1 cellular context compared by ENCODE assay signal in the genomic region with DNA sequence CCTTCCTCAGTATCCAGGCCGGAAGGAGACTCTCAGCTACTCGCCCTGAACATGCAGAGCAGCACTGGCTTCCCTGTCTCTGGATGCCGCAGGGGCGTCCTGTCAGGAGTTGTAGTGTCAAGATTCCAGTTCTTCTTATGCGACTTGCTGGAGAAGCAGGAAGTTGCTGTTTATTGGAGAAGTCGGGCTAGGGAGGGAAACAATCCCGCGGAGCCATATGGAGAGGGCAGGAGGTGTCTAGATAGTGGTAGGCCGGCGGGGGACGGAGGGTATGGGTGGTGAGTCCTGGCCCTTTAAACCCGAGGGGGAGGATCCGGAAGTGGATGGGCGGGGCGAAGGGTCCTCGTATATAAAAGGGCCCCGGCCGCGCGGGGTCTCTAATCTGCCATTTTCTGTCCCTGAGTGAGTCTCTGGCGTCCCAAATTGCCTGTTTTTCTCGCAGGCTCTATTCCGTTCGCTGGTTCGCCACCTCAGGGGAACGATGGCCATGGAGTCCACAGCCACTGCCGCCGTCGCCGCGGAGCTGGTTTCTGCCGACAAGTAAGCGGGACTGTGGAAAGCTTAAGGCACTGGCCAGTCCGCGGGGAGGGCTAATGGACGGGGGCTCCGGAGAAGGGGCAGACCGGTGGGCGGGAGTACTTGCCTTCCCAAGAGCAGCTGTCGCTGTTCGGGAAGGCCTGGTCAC.
A peak's percentile ranks its signal among the peaks of the same experiment; 100 is the strongest.
TF ChIP-seq lines count a peak whose summit lies in the region.

A gene with protein sequence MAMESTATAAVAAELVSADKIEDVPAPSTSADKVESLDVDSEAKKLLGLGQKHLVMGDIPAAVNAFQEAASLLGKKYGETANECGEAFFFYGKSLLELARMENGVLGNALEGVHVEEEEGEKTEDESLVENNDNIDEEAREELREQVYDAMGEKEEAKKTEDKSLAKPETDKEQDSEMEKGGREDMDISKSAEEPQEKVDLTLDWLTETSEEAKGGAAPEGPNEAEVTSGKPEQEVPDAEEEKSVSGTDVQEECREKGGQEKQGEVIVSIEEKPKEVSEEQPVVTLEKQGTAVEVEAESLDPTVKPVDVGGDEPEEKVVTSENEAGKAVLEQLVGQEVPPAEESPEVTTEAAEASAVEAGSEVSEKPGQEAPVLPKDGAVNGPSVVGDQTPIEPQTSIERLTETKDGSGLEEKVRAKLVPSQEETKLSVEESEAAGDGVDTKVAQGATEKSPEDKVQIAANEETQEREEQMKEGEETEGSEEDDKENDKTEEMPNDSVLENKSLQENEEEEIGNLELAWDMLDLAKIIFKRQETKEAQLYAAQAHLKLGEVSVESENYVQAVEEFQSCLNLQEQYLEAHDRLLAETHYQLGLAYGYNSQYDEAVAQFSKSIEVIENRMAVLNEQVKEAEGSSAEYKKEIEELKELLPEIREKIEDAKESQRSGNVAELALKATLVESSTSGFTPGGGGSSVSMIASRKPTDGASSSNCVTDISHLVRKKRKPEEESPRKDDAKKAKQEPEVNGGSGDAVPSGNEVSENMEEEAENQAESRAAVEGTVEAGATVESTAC (plus strand): TSS at position 376 of the 685 bp plus-strand sequence. CDS start 106 bp downstream, at position 482.

TF ChIP-seq in GM23338, 12 proteins besides CTCF, POLR2A, EP300 and RAD21:
- TF ChIP-seq, protein P1, sequence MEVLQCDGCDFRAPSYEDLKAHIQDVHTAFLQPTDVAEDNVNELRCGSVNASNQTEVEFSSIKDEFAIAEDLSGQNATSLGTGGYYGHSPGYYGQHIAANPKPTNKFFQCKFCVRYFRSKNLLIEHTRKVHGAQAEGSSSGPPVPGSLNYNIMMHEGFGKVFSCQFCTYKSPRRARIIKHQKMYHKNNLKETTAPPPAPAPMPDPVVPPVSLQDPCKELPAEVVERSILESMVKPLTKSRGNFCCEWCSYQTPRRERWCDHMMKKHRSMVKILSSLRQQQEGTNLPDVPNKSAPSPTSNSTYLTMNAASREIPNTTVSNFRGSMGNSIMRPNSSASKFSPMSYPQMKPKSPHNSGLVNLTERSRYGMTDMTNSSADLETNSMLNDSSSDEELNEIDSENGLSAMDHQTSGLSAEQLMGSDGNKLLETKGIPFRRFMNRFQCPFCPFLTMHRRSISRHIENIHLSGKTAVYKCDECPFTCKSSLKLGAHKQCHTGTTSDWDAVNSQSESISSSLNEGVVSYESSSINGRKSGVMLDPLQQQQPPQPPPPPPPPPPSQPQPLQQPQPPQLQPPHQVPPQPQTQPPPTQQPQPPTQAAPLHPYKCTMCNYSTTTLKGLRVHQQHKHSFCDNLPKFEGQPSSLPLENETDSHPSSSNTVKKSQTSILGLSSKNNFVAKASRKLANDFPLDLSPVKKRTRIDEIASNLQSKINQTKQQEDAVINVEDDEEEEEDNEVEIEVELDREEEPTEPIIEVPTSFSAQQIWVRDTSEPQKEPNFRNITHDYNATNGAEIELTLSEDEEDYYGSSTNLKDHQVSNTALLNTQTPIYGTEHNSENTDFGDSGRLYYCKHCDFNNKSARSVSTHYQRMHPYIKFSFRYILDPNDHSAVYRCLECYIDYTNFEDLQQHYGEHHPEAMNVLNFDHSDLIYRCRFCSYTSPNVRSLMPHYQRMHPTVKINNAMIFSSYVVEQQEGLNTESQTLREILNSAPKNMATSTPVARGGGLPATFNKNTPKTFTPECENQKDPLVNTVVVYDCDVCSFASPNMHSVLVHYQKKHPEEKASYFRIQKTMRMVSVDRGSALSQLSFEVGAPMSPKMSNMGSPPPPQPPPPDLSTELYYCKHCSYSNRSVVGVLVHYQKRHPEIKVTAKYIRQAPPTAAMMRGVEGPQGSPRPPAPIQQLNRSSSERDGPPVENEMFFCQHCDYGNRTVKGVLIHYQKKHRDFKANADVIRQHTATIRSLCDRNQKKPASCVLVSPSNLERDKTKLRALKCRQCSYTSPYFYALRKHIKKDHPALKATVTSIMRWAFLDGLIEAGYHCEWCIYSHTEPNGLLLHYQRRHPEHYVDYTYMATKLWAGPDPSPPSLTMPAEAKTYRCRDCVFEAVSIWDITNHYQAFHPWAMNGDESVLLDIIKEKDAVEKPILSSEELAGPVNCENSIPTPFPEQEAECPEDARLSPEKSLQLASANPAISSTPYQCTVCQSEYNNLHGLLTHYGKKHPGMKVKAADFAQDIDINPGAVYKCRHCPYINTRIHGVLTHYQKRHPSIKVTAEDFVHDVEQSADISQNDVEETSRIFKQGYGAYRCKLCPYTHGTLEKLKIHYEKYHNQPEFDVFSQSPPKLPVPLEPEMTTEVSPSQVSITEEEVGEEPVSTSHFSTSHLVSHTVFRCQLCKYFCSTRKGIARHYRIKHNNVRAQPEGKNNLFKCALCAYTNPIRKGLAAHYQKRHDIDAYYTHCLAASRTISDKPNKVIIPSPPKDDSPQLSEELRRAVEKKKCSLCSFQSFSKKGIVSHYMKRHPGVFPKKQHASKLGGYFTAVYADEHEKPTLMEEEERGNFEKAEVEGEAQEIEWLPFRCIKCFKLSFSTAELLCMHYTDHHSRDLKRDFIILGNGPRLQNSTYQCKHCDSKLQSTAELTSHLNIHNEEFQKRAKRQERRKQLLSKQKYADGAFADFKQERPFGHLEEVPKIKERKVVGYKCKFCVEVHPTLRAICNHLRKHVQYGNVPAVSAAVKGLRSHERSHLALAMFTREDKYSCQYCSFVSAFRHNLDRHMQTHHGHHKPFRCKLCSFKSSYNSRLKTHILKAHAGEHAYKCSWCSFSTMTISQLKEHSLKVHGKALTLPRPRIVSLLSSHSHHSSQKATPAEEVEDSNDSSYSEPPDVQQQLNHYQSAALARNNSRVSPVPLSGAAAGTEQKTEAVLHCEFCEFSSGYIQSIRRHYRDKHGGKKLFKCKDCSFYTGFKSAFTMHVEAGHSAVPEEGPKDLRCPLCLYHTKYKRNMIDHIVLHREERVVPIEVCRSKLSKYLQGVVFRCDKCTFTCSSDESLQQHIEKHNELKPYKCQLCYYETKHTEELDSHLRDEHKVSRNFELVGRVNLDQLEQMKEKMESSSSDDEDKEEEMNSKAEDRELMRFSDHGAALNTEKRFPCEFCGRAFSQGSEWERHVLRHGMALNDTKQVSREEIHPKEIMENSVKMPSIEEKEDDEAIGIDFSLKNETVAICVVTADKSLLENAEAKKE (CRISPR knock-in tag; IDR thresholded peaks at IDR 0.05) = no peak
- no peak for TF ChIP-seq NANOG (IDR thresholded peaks at IDR 0.05; ENCODE audit: borderline replicate concordance)
- TF ChIP-seq, protein P2, sequence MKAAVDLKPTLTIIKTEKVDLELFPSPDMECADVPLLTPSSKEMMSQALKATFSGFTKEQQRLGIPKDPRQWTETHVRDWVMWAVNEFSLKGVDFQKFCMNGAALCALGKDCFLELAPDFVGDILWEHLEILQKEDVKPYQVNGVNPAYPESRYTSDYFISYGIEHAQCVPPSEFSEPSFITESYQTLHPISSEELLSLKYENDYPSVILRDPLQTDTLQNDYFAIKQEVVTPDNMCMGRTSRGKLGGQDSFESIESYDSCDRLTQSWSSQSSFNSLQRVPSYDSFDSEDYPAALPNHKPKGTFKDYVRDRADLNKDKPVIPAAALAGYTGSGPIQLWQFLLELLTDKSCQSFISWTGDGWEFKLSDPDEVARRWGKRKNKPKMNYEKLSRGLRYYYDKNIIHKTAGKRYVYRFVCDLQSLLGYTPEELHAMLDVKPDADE (IDR thresholded peaks at IDR 0.05) = peak; percentile 63; the same call in 1 of the 2 replicates
- TF ChIP-seq ZNF114 (CRISPR knock-in tag; IDR thresholded peaks at IDR 0.05) = peak; percentile 100
- TF ChIP-seq, protein P3, sequence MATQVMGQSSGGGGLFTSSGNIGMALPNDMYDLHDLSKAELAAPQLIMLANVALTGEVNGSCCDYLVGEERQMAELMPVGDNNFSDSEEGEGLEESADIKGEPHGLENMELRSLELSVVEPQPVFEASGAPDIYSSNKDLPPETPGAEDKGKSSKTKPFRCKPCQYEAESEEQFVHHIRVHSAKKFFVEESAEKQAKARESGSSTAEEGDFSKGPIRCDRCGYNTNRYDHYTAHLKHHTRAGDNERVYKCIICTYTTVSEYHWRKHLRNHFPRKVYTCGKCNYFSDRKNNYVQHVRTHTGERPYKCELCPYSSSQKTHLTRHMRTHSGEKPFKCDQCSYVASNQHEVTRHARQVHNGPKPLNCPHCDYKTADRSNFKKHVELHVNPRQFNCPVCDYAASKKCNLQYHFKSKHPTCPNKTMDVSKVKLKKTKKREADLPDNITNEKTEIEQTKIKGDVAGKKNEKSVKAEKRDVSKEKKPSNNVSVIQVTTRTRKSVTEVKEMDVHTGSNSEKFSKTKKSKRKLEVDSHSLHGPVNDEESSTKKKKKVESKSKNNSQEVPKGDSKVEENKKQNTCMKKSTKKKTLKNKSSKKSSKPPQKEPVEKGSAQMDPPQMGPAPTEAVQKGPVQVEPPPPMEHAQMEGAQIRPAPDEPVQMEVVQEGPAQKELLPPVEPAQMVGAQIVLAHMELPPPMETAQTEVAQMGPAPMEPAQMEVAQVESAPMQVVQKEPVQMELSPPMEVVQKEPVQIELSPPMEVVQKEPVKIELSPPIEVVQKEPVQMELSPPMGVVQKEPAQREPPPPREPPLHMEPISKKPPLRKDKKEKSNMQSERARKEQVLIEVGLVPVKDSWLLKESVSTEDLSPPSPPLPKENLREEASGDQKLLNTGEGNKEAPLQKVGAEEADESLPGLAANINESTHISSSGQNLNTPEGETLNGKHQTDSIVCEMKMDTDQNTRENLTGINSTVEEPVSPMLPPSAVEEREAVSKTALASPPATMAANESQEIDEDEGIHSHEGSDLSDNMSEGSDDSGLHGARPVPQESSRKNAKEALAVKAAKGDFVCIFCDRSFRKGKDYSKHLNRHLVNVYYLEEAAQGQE (IDR thresholded peaks at IDR 0.05; ENCODE audit: unreplicated experiment) = no peak
- peak; percentile 99 for TF ChIP-seq POLR2AphosphoS5 (IDR thresholded peaks at IDR 0.05; ENCODE audit: low read depth)
TF ChIP-seq in GM23338: peak in this region for 3.
